In genomic region chr2:207092803-207093202, GRCh38 we compare ENCODE assay signal across 22 cellular contexts.
DNase-seq lines count a peak whose midpoint lies in the region; ATAC-seq and TF ChIP-seq lines count a peak whose summit lies in the region.
"Had no signal": no experiment of that assay in that cellular context is flagged by ENCODE, and none has a peak within 500 bp of the region (broad histone marks: within the 10 kb centered on the region; RNA-seq: fewer than 3 reads in every experiment).

No MANE protein-coding gene starts in this region.

- H3K4me1 ChIP-seq in heart left ventricle (peaks cover 34 to 100% (median 87%) of the 10 kb centered on the region in 12 donors), right cardiac atrium (ENCODE audit: control insufficient read depth, insufficient read depth, low read length) (peaks cover 18% of the 10 kb centered on the region), HUES64 (ENCODE audit: insufficient read depth, low read length) (peaks cover 77% of the 10 kb centered on the region), endodermal cell (ENCODE audit: control insufficient read depth, insufficient read depth, low read length) (peaks cover 18% of the 10 kb centered on the region), neutrophil (ENCODE audit: control insufficient read depth in 1 of 2, insufficient read depth in 1 of 2, low read depth in 1 of 2, low read length in 1 of 2) (peaks cover 39 to 44% of the 10 kb centered on the region in 2 experiments)
- H3K4me1 ChIP-seq in CD4-positive, alpha-beta memory T cell (ENCODE audit: insufficient read depth, low read length): peaks cover 13% of the 10 kb centered on the region

- peak overlapping the region in 11 of 12 donors; percentile 61 to 89 (median 76) for H3K27ac ChIP-seq in heart left ventricle
- no peak overlapping the region for H3K27ac ChIP-seq in right cardiac atrium (ENCODE audit: low read length)
- peak overlapping the region; percentile 83; the same call in 1 of the 2 replicates for H3K27ac ChIP-seq in HUES64 (ENCODE audit: low read depth, low read length)
- H3K27ac ChIP-seq in endodermal cell (ENCODE audit: low read depth, low read length): no peak overlapping the region
- H3K27ac ChIP-seq in neutrophil: peak overlapping the region; percentile 59
- H3K27ac ChIP-seq in CD4-positive, alpha-beta memory T cell (ENCODE audit: low read depth, low read length): no peak overlapping the region
- H3K27ac ChIP-seq: A549, SK-N-MC had no signal

- DNase-seq in heart left ventricle (no peak), right cardiac atrium (no peak), endodermal cell (no peak)
- no peak for DNase-seq in CD4-positive, alpha-beta memory T cell
- DNase-seq in stimulated activated CD4-positive, alpha-beta T cell treated with anti-CD3 and anti-CD28 coated beads, Interleukin-15, amount 100 ng/mL, for 24 hours: no peak
- DNase-seq: CD4-positive, alpha-beta T cell; DMS153; GOT3; MV-4-11; NCI-H1417; NCI-H187; NCI-H2107; NCI-H2227 treated with DMSO at 0.1 percent for 48 hours; NCI-H510A treated with DMSO at 0.1 percent for 48 hours; NCI-H774; SHP77 had no signal

- TF ChIP-seq CTCF in heart left ventricle (IDR thresholded peaks at IDR 0.05): no peak
- no peak for TF ChIP-seq CTCF in endodermal cell (conservative IDR thresholded peaks at IDR 0.05)
- no peak for TF ChIP-seq CTCF in neutrophil (IDR thresholded peaks at IDR 0.05)

- no peaks in the 10 kb centered on the region for H3K9me3 Mint-ChIP-seq in endodermal cell
- H3K9me3 Mint-ChIP-seq in CD4-positive, alpha-beta memory T cell: no peaks in the 10 kb centered on the region
- H3K9me3 Mint-ChIP-seq: CD4-positive, alpha-beta T cell had no signal

- no peaks in the 10 kb centered on the region for H3K27me3 Mint-ChIP-seq in endodermal cell (ENCODE audit: insufficient read depth)
- no peaks in the 10 kb centered on the region for H3K27me3 Mint-ChIP-seq in CD4-positive, alpha-beta memory T cell
- H3K27me3 Mint-ChIP-seq: CD4-positive, alpha-beta T cell had no signal

- H3K9me3 ChIP-seq in heart left ventricle (peaks cover 0 to 6% (median 0%) of the 10 kb centered on the region in 12 donors), right cardiac atrium (ENCODE audit: control insufficient read depth, low read length) (no peaks in the 10 kb centered on the region), HUES64 (ENCODE audit: insufficient read depth, low read depth, low read length) (no peaks in the 10 kb centered on the region), endodermal cell (ENCODE audit: control insufficient read depth, low read length) (no peaks in the 10 kb centered on the region), neutrophil (no peaks in the 10 kb centered on the region)
- no peaks in the 10 kb centered on the region for H3K9me3 ChIP-seq in CD4-positive, alpha-beta memory T cell (ENCODE audit: control insufficient read depth in 1 of 2, low read length in 2 of 2)
- H3K9me3 ChIP-seq: A549 had no signal

- H3K27ac Mint-ChIP-seq in endodermal cell: peak overlapping the region; percentile 45
- H3K27ac Mint-ChIP-seq in CD4-positive, alpha-beta memory T cell: no peak overlapping the region
- H3K27ac Mint-ChIP-seq: CD4-positive, alpha-beta T cell had no signal

- peaks cover 68% of the 10 kb centered on the region for H3K4me1 Mint-ChIP-seq in endodermal cell
- peaks cover 20 to 59% (median 42%) of the 10 kb centered on the region in 4 donors for H3K4me1 Mint-ChIP-seq in CD4-positive, alpha-beta memory T cell

- peaks cover 6% of the 10 kb centered on the region for H3K36me3 Mint-ChIP-seq in endodermal cell (ENCODE audit: low read depth)
- peaks cover 6 to 7% of the 10 kb centered on the region in 2 donors for H3K36me3 Mint-ChIP-seq in CD4-positive, alpha-beta memory T cell

- TF ChIP-seq POLR2A in heart left ventricle (IDR thresholded peaks at IDR 0.05): no peak

- no peak overlapping the region for H3K4me3 Mint-ChIP-seq in endodermal cell
- H3K4me3 Mint-ChIP-seq in CD4-positive, alpha-beta memory T cell: no peak overlapping the region
- H3K4me3 Mint-ChIP-seq: CD4-positive, alpha-beta T cell had no signal

- intact Hi-C loops in heart left ventricle (cut with DNase I) (loop anchor here in 6 of 10 donors (2.0 to 10.0 kb wide), 4 partner anchors 39 to 242 kb away; partner anchors contain the start of gene KLF7 (in 1 of the 6)), right cardiac atrium (cut with DNase I) (no loop called here)
- intact Hi-C loops in CD4-positive, alpha-beta memory T cell (cut with micrococcal nuclease): no loop called here

- ATAC-seq in heart left ventricle: peak in 3 of 4 donors; percentile 32 to 56 (median 40)
- no peak for ATAC-seq in right cardiac atrium
- ATAC-seq: GM12878, K562 had no signal

- POLR2A ChIA-PET in CD4-positive, alpha-beta memory T cell (lab: Charles Lee; ENCODE audit: partially characterized antibody): interaction anchor here (0.6 kb wide), 1 partner anchor 126 kb away, joined by 3 read pairs; no protein-coding TSS in a partner anchor

- CTCF ChIA-PET in CD4-positive, alpha-beta memory T cell (lab: Charles Lee; ENCODE audit: partially characterized antibody): no interaction called here

- H3K4me3 ChIP-seq in heart left ventricle (no peak overlapping the region), right cardiac atrium (ENCODE audit: low read length) (no peak overlapping the region), HUES64 (ENCODE audit: low read length) (no peak overlapping the region), endodermal cell (ENCODE audit: low read length) (no peak overlapping the region), neutrophil (ENCODE audit: low read depth in 1 of 2, low read length in 1 of 2) (no peak overlapping the region)
- no peak overlapping the region for H3K4me3 ChIP-seq in CD4-positive, alpha-beta memory T cell (ENCODE audit: low read length in 2 of 2)
- H3K4me3 ChIP-seq: A549, GM12878, K562, SK-N-MC had no signal

- H3K36me3 ChIP-seq in heart left ventricle: peaks cover 0 to 9% (median 0%) of the 10 kb centered on the region in 9 donors
- H3K36me3 ChIP-seq in HUES64 (ENCODE audit: insufficient read depth, low read length): no peaks in the 10 kb centered on the region
- peaks cover 39% of the 10 kb centered on the region for H3K36me3 ChIP-seq in endodermal cell (ENCODE audit: control insufficient read depth, insufficient read depth, low read length)
- peaks cover 6% of the 10 kb centered on the region for H3K36me3 ChIP-seq in neutrophil
- no peaks in the 10 kb centered on the region for H3K36me3 ChIP-seq in CD4-positive, alpha-beta memory T cell (ENCODE audit: insufficient read depth, low read length)

- H3K27me3 ChIP-seq in heart left ventricle (no peaks in the 10 kb centered on the region), right cardiac atrium (ENCODE audit: control insufficient read depth, insufficient read depth) (no peaks in the 10 kb centered on the region), HUES64 (ENCODE audit: insufficient read depth, low read length) (no peaks in the 10 kb centered on the region), endodermal cell (ENCODE audit: control insufficient read depth, insufficient read depth, low read length, poor library complexity, severe bottlenecking) (no peaks in the 10 kb centered on the region), neutrophil (no peaks in the 10 kb centered on the region)
- no peaks in the 10 kb centered on the region for H3K27me3 ChIP-seq in CD4-positive, alpha-beta memory T cell (ENCODE audit: insufficient read depth, low read length)

- H3K9ac ChIP-seq in HUES64 (ENCODE audit: low read depth, low read length): no peak overlapping the region
- no peak overlapping the region for H3K9ac ChIP-seq in endodermal cell (ENCODE audit: extremely low read depth, low read length, poor library complexity, severe bottlenecking)

Comparison
In these comparisons a context has a peak if more than half of its experiments do, and no peak if none do; other contexts are left out.
1. ATAC-seq: peak in heart left ventricle (3 of 4); none in right cardiac atrium (0 of 2).
2. H3K27ac ChIP-seq: peak in heart left ventricle (11 of 12), HUES64 (single experiment) and neutrophil (single experiment); none in right cardiac atrium (single experiment), endodermal cell (single experiment) and CD4-positive, alpha-beta memory T cell (single experiment).
3. intact Hi-C loops: an anchor here in heart left ventricle (2.0 to 10.0 kb wide); none called in right cardiac atrium and CD4-positive, alpha-beta memory T cell.